ENCODE assay signal across 15 cellular contexts in the genomic region with DNA sequence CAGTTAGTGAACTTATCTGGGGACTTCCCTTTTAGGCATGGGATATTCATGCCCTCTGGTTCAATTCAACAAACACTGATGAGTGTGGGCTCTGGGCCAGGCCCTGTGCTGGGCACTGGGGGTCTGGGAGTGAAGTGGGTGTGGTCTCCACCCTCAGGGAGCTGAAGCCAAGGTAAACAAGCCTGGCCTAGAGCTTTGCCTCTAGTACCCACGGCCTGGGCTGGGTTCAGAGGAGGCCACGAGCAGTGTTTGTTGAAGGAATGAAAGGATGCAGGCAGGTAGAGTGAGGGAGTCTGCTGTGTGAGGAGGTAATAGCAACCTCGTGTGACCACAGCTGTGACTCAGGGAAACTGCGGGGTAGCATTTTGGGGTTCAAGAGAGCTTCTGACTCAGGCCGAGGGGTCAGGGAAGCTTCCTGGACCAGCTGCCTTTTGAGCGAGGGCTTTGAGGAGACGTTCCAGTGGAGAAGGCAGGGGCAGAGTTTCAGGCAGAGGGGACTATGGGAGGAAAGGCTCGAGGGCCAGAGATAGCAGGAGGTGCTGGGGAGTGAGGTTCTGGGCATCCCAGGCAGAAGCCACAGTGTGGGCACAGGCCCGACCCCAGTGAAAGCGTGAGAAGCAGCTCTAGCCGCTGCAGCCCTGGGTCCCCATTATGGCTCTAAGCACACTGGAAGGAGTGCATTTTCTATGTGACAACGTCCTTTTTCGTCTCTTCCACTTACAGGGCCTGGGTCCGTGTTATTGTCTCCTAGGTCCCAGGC. TPM values are rescaled to one million over a fixed set of nuclear protein-coding genes. Genes with fewer than 3 reads are reported as not detected.
"Had no signal": no experiment of that assay in that cellular context is flagged by ENCODE, and none has a peak within 500 bp of the region (broad histone marks: within the 10 kb centered on the region; RNA-seq: fewer than 3 reads in every experiment).

No MANE protein-coding gene starts in this region.

- DNase-seq: activated B cell treated with CpG ODN at 0.5 μM for 24 hours; cerebellar nuclear complex; lower lobe of right lung; naive B cell; stimulated activated CD4-positive, alpha-beta T cell treated with anti-CD3 and anti-CD28 coated beads, Interleukin-2, amount 100 ng/mL, for 24 hours; stimulated activated naive B cell treated with anti-CD40 and anti-IgM and Interleukin-4, amounts not matched to agents 10 μg/mL and 1 μg/mL and 100 μg/mL, for 72 hours; T-helper 17 cell; trophoblast cell had no signal

- ATAC-seq: lower lobe of right lung; right cardiac atrium; stimulated activated naive B cell treated with anti-CD40 and anti-IgM and Interleukin-4, amounts not matched to agents 10 μg/mL and 1 μg/mL and 100 μg/mL, for 72 hours; T-helper 17 cell had no signal

- H3K9me3 ChIP-seq: lower lobe of right lung, neutrophil had no signal

- H3K36me3 ChIP-seq: lower lobe of right lung, neutrophil had no signal

- H3K27ac ChIP-seq: lower lobe of right lung, neutrophil had no signal

- H3K4me3 ChIP-seq: lower lobe of right lung had no signal

RNA-seq across cellular contexts. Expression of a gene that starts 5.6 kb away (rescaled TPM):
- total RNA-seq: activated B cell treated with CpG ODN at 0.5 μM for 24 hours, lower lobe of right lung, subcutaneous adipose tissue, T-helper 17 cell had no signal

RNA-seq across cellular contexts. Expression of a gene that starts 20.7 kb away (rescaled TPM):
- total RNA-seq: activated B cell treated with CpG ODN at 0.5 μM for 24 hours; activated CD4-positive, alpha-beta T cell treated with anti-CD3 and anti-CD28 coated beads, Interleukin-2, amount 10 ng/mL, durations not matched to agents 24 days and 14 days; activated CD8-positive, alpha-beta memory T cell treated with anti-CD3 and anti-CD28 coated beads for 36 hours; dermis blood vessel endothelial cell; endodermal cell; subcutaneous adipose tissue; T-helper 17 cell had no signal

RNA-seq across cellular contexts. Expression of a gene that starts 45.6 kb away (rescaled TPM):
- total RNA-seq: activated CD4-positive, alpha-beta T cell treated with anti-CD3 and anti-CD28 coated beads, Interleukin-2, amount 10 ng/mL, durations not matched to agents 24 days and 14 days; activated CD8-positive, alpha-beta memory T cell treated with anti-CD3 and anti-CD28 coated beads for 36 hours; T-helper 17 cell had no signal

RNA-seq across cellular contexts. Expression of a gene that starts 45.7 kb away (rescaled TPM):
- total RNA-seq: activated CD4-positive, alpha-beta T cell treated with anti-CD3 and anti-CD28 coated beads, Interleukin-2, amount 10 ng/mL, durations not matched to agents 24 days and 14 days; activated CD8-positive, alpha-beta memory T cell treated with anti-CD3 and anti-CD28 coated beads for 36 hours; dermis blood vessel endothelial cell; T-helper 17 cell had no signal
